ENCODE assay signal across 20 cellular contexts in the genomic region with DNA sequence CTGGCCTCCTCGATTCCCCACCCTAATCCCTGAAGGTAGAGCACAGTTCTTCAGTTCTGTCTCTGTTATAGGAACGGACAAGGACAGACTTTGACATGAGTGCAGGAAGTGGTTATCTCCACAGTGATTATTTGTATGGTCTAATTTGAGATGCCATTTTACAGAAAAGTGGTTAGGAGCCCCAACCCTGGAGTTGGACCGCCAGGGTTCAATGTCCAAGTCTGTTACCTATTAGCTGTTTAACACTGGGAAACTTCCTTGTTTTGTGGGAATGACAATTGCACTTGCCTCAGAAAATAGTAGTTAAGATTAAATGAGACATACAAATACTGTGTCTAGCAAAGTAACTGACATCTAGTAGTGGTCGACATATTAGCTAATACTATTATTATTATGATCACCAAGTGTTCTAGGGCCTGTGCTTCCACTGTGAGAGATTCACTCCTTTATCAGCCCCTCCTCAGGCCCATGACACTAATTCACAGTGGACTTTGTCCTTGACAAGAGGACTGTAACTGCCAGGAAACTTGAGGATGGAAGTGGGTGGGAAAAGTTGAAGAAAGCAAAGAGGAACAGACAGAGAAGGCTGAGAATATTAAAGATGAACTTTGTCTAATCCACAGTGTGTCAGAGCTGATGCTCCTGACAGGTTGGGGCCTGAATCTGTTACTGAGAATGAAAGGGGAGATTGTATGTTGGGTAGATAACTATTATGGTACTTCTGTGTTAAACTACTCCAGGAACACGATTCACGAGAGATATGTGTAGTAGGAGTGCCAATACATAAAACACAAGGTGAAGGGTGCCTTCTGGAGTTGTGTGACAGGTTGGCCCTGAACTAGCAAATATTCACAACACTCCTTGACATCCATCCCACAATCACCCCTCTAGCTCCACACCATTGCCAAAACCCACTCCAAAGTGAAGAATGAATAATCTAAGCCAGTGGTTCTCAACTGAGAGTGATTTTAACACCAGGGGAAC.
DNase-seq lines count a peak whose midpoint lies in the region; ATAC-seq, FAIRE-seq and TF ChIP-seq lines count a peak whose summit lies in the region.
"Had no signal": no experiment of that assay in that cellular context is flagged by ENCODE, and none has a peak within 500 bp of the region (broad histone marks: within the 10 kb centered on the region; RNA-seq: fewer than 3 reads in every experiment).

No MANE protein-coding gene starts in this region.

- 83% methylated on average over 6 of the region's 6 CpGs for WGBS in hepatocyte (ENCODE audit: low lambda C conversion rate, missing lambda C conversion rate)

- H3K4me3 ChIP-seq in Peyer's patch: no peak overlapping the region
- no peak overlapping the region for H3K4me3 ChIP-seq in hepatocyte
- peak overlapping the region in 1 of 2 donors; percentile 42 for H3K4me3 ChIP-seq in mucosa of rectum (ENCODE audit: low read length in 2 of 2)
- H3K4me3 ChIP-seq: BLaER1, GM23248 had no signal

- no peaks in the 10 kb centered on the region for H3K9me2 ChIP-seq in hepatocyte (replicated peaks; ENCODE audit: insufficient read depth)

- H3K27ac ChIP-seq in Peyer's patch (peak overlapping the region in 3 of 4 donors; percentile 19 to 66 (median 56)), hepatocyte (peak overlapping the region; percentile 84), mucosa of rectum (ENCODE audit: low read depth in 2 of 2, low read length in 2 of 2) (peak overlapping the region; percentile 73 to 80)
- H3K27ac ChIP-seq: BLaER1, GM23248, HL-60 had no signal

- H3K9me3 ChIP-seq in Peyer's patch (no peaks in the 10 kb centered on the region), hepatocyte (ENCODE audit: low read depth) (no peaks in the 10 kb centered on the region), mucosa of rectum (ENCODE audit: control insufficient read depth in 2 of 2, low read length in 2 of 2) (no peaks in the 10 kb centered on the region)
- H3K9me3 ChIP-seq: BLaER1 had no signal

- no peaks in the 10 kb centered on the region for H4K20me1 ChIP-seq in hepatocyte (ENCODE audit: insufficient read depth, poor library complexity, severe bottlenecking)
- H4K20me1 ChIP-seq: BLaER1 had no signal

- no peaks in the 10 kb centered on the region for H3K27me3 ChIP-seq in Peyer's patch
- no peaks in the 10 kb centered on the region for H3K27me3 ChIP-seq in hepatocyte
- no peaks in the 10 kb centered on the region for H3K27me3 ChIP-seq in mucosa of rectum (ENCODE audit: control insufficient read depth in 2 of 2, insufficient read depth in 2 of 2, low read length in 2 of 2)
- H3K27me3 ChIP-seq: BLaER1 had no signal

- ATAC-seq in HG03175 (IDR thresholded peaks at IDR 0.05; ENCODE audit: unreplicated experiment) (no peak), HG03442 (IDR thresholded peaks at IDR 0.05; ENCODE audit: unreplicated experiment) (no peak)

- peak; percentile 9 for FAIRE-seq in urothelium cell line (lab: Jason Lieb, UNC)
- FAIRE-seq: GM12892, GM18507, HTR-8/SVneo had no signal

- TF ChIP-seq CTCF in Peyer's patch (IDR thresholded peaks at IDR 0.05): no peak
- no peak for TF ChIP-seq CTCF in hepatocyte (IDR thresholded peaks at IDR 0.05; ENCODE audit: poor library complexity)

- no peaks in the 10 kb centered on the region for H3K36me3 ChIP-seq in Peyer's patch
- H3K36me3 ChIP-seq in hepatocyte (replicated peaks; ENCODE audit: insufficient read depth, low read depth): no peaks in the 10 kb centered on the region
- no peaks in the 10 kb centered on the region for H3K36me3 ChIP-seq in mucosa of rectum (ENCODE audit: control insufficient read depth in 2 of 2, insufficient read depth in 2 of 2, low read length in 2 of 2)
- H3K36me3 ChIP-seq: BLaER1 had no signal

- TF ChIP-seq POLR2A in Peyer's patch (IDR thresholded peaks at IDR 0.05): no peak

- no peak overlapping the region for H3K9ac ChIP-seq in mucosa of rectum (ENCODE audit: low read depth in 1 of 2, low read length in 2 of 2)
- H3K9ac ChIP-seq: BLaER1, GM23248 had no signal

- H3K4me2 ChIP-seq in hepatocyte: no peak overlapping the region
- H3K4me2 ChIP-seq: BLaER1 had no signal

- DNase-seq in Peyer's patch (peak in 2 of 3 donors; percentile 42 to 49), hepatocyte (ENCODE audit: low spot score) (peak; percentile 17), urothelium cell line (ENCODE audit: low spot score) (no peak), cerebellum (ENCODE audit: low spot score) (no peak)
- DNase-seq: 8988T; CD4-positive, alpha-beta memory T cell; DMS153; DMS79; GDM1; GM23248; HCEC 1CT; IMR-90 had no signal

- peak overlapping the region; percentile 23 for H2AFZ ChIP-seq in hepatocyte
- H2AFZ ChIP-seq: GM23248 had no signal

- H3K4me1 ChIP-seq in Peyer's patch (no peaks in the 10 kb centered on the region), hepatocyte (ENCODE audit: insufficient read depth) (peaks cover 5% of the 10 kb centered on the region), mucosa of rectum (ENCODE audit: control insufficient read depth in 2 of 2, insufficient read depth in 2 of 2, low read length in 2 of 2) (peaks cover 10% of the 10 kb centered on the region in 2 donors)
- H3K4me1 ChIP-seq: BLaER1 had no signal

- H3K79me2 ChIP-seq in hepatocyte: no peaks in the 10 kb centered on the region

Comparison
In these comparisons a context has a peak if more than half of its experiments do, and no peak if none do; other contexts are left out.
1. DNase-seq: peak in Peyer's patch (2 of 3) and hepatocyte (single experiment); none in urothelium cell line (single experiment) and cerebellum (single experiment).
2. Peak in every context shown above with its lines, with median percentiles within 50 percentile points of each other: H3K27ac ChIP-seq.